15 cellular contexts compared by ENCODE assay signal in genomic region chr3:122586098-122586497, GRCh38.
"Had no signal": no experiment of that assay in that cellular context is flagged by ENCODE, and none has a peak within 500 bp of the region (broad histone marks: within the 10 kb centered on the region; RNA-seq: fewer than 3 reads in every experiment).

No MANE protein-coding gene starts in this region.

- H3K4me1 ChIP-seq: esophagus muscularis mucosa, parathyroid adenoma, upper lobe of right lung had no signal

- H3K27ac ChIP-seq: esophagus muscularis mucosa, parathyroid adenoma, upper lobe of right lung had no signal

- H3K36me3 Mint-ChIP-seq: brain had no signal

- H3K79me2 ChIP-seq: parathyroid adenoma had no signal

- H3K27ac Mint-ChIP-seq: activated T-cell treated with anti-CD3 and anti-CD28 coated beads, Interleukin-2, amount 50 U/mL, for 72 hours; brain; nephron had no signal

- DNase-seq: activated CD4-positive, alpha-beta memory T cell treated with anti-CD3 and anti-CD28 coated beads for 36 hours; activated gamma-delta T cell; activated naive CD8-positive, alpha-beta T cell treated with anti-CD3 and anti-CD28 coated beads, Interleukin-2, amount 10 ng/mL, durations not matched to agents 7 days and 5 days; activated T-cell treated with anti-CD3 and anti-CD28 coated beads, Interleukin-2, amount 50 U/mL, for 72 hours; anterior cingulate cortex; effector CD4-positive, alpha-beta T cell; right lobe of liver; small intestine; stimulated activated CD4-positive, alpha-beta T cell treated with anti-CD3 and anti-CD28 coated beads, Interleukin-15, amount 100 ng/mL, for 24 hours; stimulated activated CD4-positive, alpha-beta T cell treated with anti-CD3 and anti-CD28 coated beads, Interleukin-2, amount 100 ng/mL, for 48 hours; upper lobe of right lung had no signal

- H2AFZ ChIP-seq: parathyroid adenoma had no signal

- H3K4me3 ChIP-seq: esophagus muscularis mucosa, right lobe of liver, upper lobe of right lung had no signal

- H3K27me3 Mint-ChIP-seq: activated CD4-positive, alpha-beta memory T cell treated with anti-CD3 and anti-CD28 coated beads for 36 hours; activated naive CD8-positive, alpha-beta T cell treated with anti-CD3 and anti-CD28 coated beads, Interleukin-2, amount 10 ng/mL, durations not matched to agents 7 days and 5 days; brain had no signal

- H3K4me1 Mint-ChIP-seq: brain, nephron had no signal

- H3K36me3 ChIP-seq: esophagus muscularis mucosa, right lobe of liver, upper lobe of right lung had no signal

- H3K27me3 ChIP-seq: esophagus muscularis mucosa, right lobe of liver, upper lobe of right lung had no signal

- H3K9ac ChIP-seq: parathyroid adenoma had no signal

- H3K4me3 Mint-ChIP-seq: activated CD4-positive, alpha-beta memory T cell treated with anti-CD3 and anti-CD28 coated beads for 36 hours; activated T-cell treated with anti-CD3 and anti-CD28 coated beads, Interleukin-2, amount 50 U/mL, for 72 hours; brain; nephron had no signal

- ATAC-seq: activated T-cell treated with anti-CD3 and anti-CD28 coated beads, Interleukin-2, amount 50 U/mL, for 72 hours; upper lobe of right lung had no signal
